In genomic region chr9:131008909-131009618, GRCh38 we compare ENCODE assay signal across 8 cellular contexts. TPM values are rescaled to one million over a fixed set of nuclear protein-coding genes. Genes with fewer than 3 reads are reported as not detected.
DNase-seq lines count a peak whose midpoint lies in the region; ATAC-seq and TF ChIP-seq lines count a peak whose summit lies in the region.

TSS of gene LAMC3 (plus strand) at chr9:131009174. CDS start at chr9:131009215, 41 bp downstream.

- H3K9me3 Mint-ChIP-seq in activated CD4-positive, alpha-beta T cell treated with anti-CD3 and anti-CD28 coated beads for 36 hours (ENCODE audit: low read depth), result no peaks in the 10 kb centered on the region
- no peaks in the 10 kb centered on the region for H3K9me3 Mint-ChIP-seq in activated CD4-positive, alpha-beta T cell treated with anti-CD3 and anti-CD28 coated beads, Interleukin-2, amount 10 ng/mL, durations not matched to agents 7 days and 5 days
- H3K9me3 Mint-ChIP-seq in activated CD8-positive, alpha-beta T cell treated with anti-CD3 and anti-CD28 coated beads for 36 hours, result no peaks in the 10 kb centered on the region

- peak within 1 kb of the TSS; percentile 21 to 37 for H3K4me3 ChIP-seq in tibial artery

- CTCF ChIA-PET in activated CD4-positive, alpha-beta T cell treated with anti-CD3 and anti-CD28 coated beads for 36 hours (lab: Charles Lee), result no interaction called here
- CTCF ChIA-PET in activated CD4-positive, alpha-beta T cell treated with anti-CD3 and anti-CD28 coated beads, Interleukin-2, amount 10 ng/mL, durations not matched to agents 7 days and 5 days (lab: Charles Lee), result no interaction called here
- CTCF ChIA-PET in activated CD8-positive, alpha-beta T cell treated with anti-CD3 and anti-CD28 coated beads for 36 hours (lab: Charles Lee), result no interaction called here

- H3K27me3 ChIP-seq in tibial artery, result peaks cover 0 to 56% of the 10 kb centered on the region in 2 donors

- no peaks in the 10 kb centered on the region for H3K36me3 ChIP-seq in tibial artery

- intact Hi-C loops in activated CD4-positive, alpha-beta T cell treated with anti-CD3 and anti-CD28 coated beads for 36 hours (cut with DNase I, micrococcal nuclease), result loop anchor here in 1 of 2 experiments (2.0 kb wide), 1 partner anchor 38 kb away; no protein-coding TSS in a partner anchor
- intact Hi-C loops in activated CD8-positive, alpha-beta T cell treated with anti-CD3 and anti-CD28 coated beads for 36 hours (cut with micrococcal nuclease), result no loop called here
- intact Hi-C loops in tibial artery (cut with DNase I; ENCODE audit: low total_unique reads), result no loop called here

- H3K36me3 Mint-ChIP-seq in activated CD4-positive, alpha-beta T cell treated with anti-CD3 and anti-CD28 coated beads for 36 hours (ENCODE audit: low read depth), result no peaks in the 10 kb centered on the region
- no peaks in the 10 kb centered on the region for H3K36me3 Mint-ChIP-seq in activated CD4-positive, alpha-beta T cell treated with anti-CD3 and anti-CD28 coated beads, Interleukin-2, amount 10 ng/mL, durations not matched to agents 7 days and 5 days (ENCODE audit: low read depth)
- H3K36me3 Mint-ChIP-seq in activated CD8-positive, alpha-beta T cell treated with anti-CD3 and anti-CD28 coated beads for 36 hours (ENCODE audit: low read depth), result no peaks in the 10 kb centered on the region

- H3K4me3 Mint-ChIP-seq in activated CD4-positive, alpha-beta T cell treated with anti-CD3 and anti-CD28 coated beads for 36 hours, result peak within 1 kb of the TSS; percentile 53
- no peak within 1 kb of the TSS for H3K4me3 Mint-ChIP-seq in activated CD4-positive, alpha-beta T cell treated with anti-CD3 and anti-CD28 coated beads, Interleukin-2, amount 10 ng/mL, durations not matched to agents 7 days and 5 days
- no peak within 1 kb of the TSS for H3K4me3 Mint-ChIP-seq in activated CD8-positive, alpha-beta T cell treated with anti-CD3 and anti-CD28 coated beads for 36 hours

- H3K4me1 ChIP-seq in tibial artery, result peaks cover 0 to 11% (median 8%) of the 10 kb centered on the region in 4 donors

- peak; percentile 39 for DNase-seq in activated CD4-positive, alpha-beta T cell treated with anti-CD3 and anti-CD28 coated beads for 36 hours
- no peak for DNase-seq in activated CD4-positive, alpha-beta T cell treated with anti-CD3 and anti-CD28 coated beads, Interleukin-2, amount 10 ng/mL, durations not matched to agents 7 days and 5 days
- DNase-seq in activated CD8-positive, alpha-beta T cell treated with anti-CD3 and anti-CD28 coated beads for 36 hours, result peak; percentile 8
- DNase-seq in iPS-NIHi11 (ENCODE audit: low spot score) (peak; percentile 90), tibial artery (no peak)
- no peak for DNase-seq in stimulated activated CD4-positive, alpha-beta T cell treated with anti-CD3 and anti-CD28 coated beads, Interleukin-4, amount 100 ng/mL, for 24 hours

- POLR2A ChIA-PET in activated CD4-positive, alpha-beta T cell treated with anti-CD3 and anti-CD28 coated beads for 36 hours (lab: Charles Lee), result no interaction called here
- POLR2A ChIA-PET in activated CD4-positive, alpha-beta T cell treated with anti-CD3 and anti-CD28 coated beads, Interleukin-2, amount 10 ng/mL, durations not matched to agents 7 days and 5 days (lab: Charles Lee), result no interaction called here
- POLR2A ChIA-PET in activated CD8-positive, alpha-beta T cell treated with anti-CD3 and anti-CD28 coated beads for 36 hours (lab: Charles Lee), result interaction anchor here (0.6 kb wide), 1 partner anchor 59 kb away, joined by 3 read pairs; no protein-coding TSS in a partner anchor

- peak; percentile 55 for ATAC-seq in activated CD4-positive, alpha-beta T cell treated with anti-CD3 and anti-CD28 coated beads for 36 hours
- ATAC-seq in activated CD8-positive, alpha-beta T cell treated with anti-CD3 and anti-CD28 coated beads for 36 hours, result peak; percentile 27
- ATAC-seq in GM18867 (IDR thresholded peaks at IDR 0.05; ENCODE audit: unreplicated experiment) (no peak), GM19455 (IDR thresholded peaks at IDR 0.05; ENCODE audit: unreplicated experiment) (no peak)

- H3K4me1 Mint-ChIP-seq in activated CD4-positive, alpha-beta T cell treated with anti-CD3 and anti-CD28 coated beads for 36 hours, result no peaks in the 10 kb centered on the region
- peaks cover 3% of the 10 kb centered on the region for H3K4me1 Mint-ChIP-seq in activated CD4-positive, alpha-beta T cell treated with anti-CD3 and anti-CD28 coated beads, Interleukin-2, amount 10 ng/mL, durations not matched to agents 7 days and 5 days
- no peaks in the 10 kb centered on the region for H3K4me1 Mint-ChIP-seq in activated CD8-positive, alpha-beta T cell treated with anti-CD3 and anti-CD28 coated beads for 36 hours (ENCODE audit: low read depth)

- peak; percentile 33 for TF ChIP-seq CTCF in activated CD8-positive, alpha-beta T cell treated with anti-CD3 and anti-CD28 coated beads for 36 hours (IDR thresholded peaks at IDR 0.05)
- TF ChIP-seq CTCF in tibial artery (IDR thresholded peaks at IDR 0.05), result peak; percentile 29 to 47

- H3K27ac ChIP-seq in tibial artery, result no peak within 1 kb of the TSS

- H3K27ac Mint-ChIP-seq in activated CD4-positive, alpha-beta T cell treated with anti-CD3 and anti-CD28 coated beads for 36 hours, result no peak within 1 kb of the TSS
- no peak within 1 kb of the TSS for H3K27ac Mint-ChIP-seq in activated CD4-positive, alpha-beta T cell treated with anti-CD3 and anti-CD28 coated beads, Interleukin-2, amount 10 ng/mL, durations not matched to agents 7 days and 5 days
- H3K27ac Mint-ChIP-seq in activated CD8-positive, alpha-beta T cell treated with anti-CD3 and anti-CD28 coated beads for 36 hours, result no peak within 1 kb of the TSS

- no peaks in the 10 kb centered on the region for H3K9me3 ChIP-seq in tibial artery

- H3K27me3 Mint-ChIP-seq in activated CD4-positive, alpha-beta T cell treated with anti-CD3 and anti-CD28 coated beads for 36 hours, result peaks cover 16% of the 10 kb centered on the region
- peaks cover 37% of the 10 kb centered on the region for H3K27me3 Mint-ChIP-seq in activated CD4-positive, alpha-beta T cell treated with anti-CD3 and anti-CD28 coated beads, Interleukin-2, amount 10 ng/mL, durations not matched to agents 7 days and 5 days
- H3K27me3 Mint-ChIP-seq in activated CD8-positive, alpha-beta T cell treated with anti-CD3 and anti-CD28 coated beads for 36 hours, result peaks cover 23% of the 10 kb centered on the region

RNA-seq across cellular contexts. Expression of gene LAMC3, which starts in this region (rescaled TPM):
- total RNA-seq in activated CD4-positive, alpha-beta T cell treated with anti-CD3 and anti-CD28 coated beads for 36 hours, result under 1 TPM; 0.40 to 0.59 TPM
- under 1 TPM; 0.27 TPM for total RNA-seq in activated CD4-positive, alpha-beta T cell treated with anti-CD3 and anti-CD28 coated beads, Interleukin-2, amount 10 ng/mL, durations not matched to agents 7 days and 5 days
- under 1 TPM; 0.09 to 0.43 TPM for total RNA-seq in activated CD8-positive, alpha-beta T cell treated with anti-CD3 and anti-CD28 coated beads for 36 hours

Comparison
In these comparisons a context has a peak if more than half of its experiments do, and no peak if none do; other contexts are left out.
1. Peak in DNase-seq and ATAC-seq in activated CD4-positive, alpha-beta T cell treated with anti-CD3 and anti-CD28 coated beads for 36 hours; RNA of the gene not detected or under 1 TPM.
2. Peak in DNase-seq and ATAC-seq in activated CD8-positive, alpha-beta T cell treated with anti-CD3 and anti-CD28 coated beads for 36 hours; RNA of the gene not detected or under 1 TPM.